In the genomic region with DNA sequence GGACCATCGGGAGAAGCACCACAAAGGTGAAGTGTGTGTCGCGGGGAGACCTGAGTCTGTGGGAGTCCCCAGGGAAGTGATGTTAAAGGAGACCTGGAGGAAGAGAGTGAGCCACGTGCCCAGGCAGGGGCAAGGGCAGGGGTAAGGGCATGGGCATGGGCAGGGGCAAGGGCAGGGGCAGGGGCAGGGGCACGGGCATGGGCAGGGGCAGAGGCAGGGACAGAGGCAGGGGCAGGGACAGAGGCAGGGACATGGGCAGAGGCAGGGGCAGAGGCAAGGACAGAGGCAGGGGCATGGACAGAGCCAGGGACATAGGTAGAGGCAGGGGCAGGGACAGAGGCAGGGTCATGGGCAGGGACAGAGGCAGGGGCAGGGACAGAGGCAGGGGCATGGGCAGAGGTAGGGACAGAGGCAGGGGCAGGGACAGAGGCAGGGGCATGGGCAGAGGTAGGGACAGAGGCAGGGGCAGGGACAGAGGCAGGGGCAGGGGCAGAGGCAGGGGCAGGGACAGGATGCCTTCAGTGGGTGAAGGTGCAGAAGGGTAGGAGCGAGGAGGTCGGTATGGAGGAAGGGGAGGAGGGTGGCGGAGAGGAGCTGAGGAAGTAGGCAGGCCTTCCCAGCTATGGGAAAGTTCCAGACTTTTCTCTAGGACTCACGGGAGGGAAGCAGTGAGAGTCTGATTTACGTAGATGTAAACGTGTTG, we compare ENCODE assay signal across 20 cellular contexts. TPM values are rescaled to one million over a fixed set of nuclear protein-coding genes. Genes with fewer than 3 reads are reported as not detected.
DNase-seq lines count a peak whose midpoint lies in the region; ATAC-seq, FAIRE-seq and TF ChIP-seq lines count a peak whose summit lies in the region.
"Had no signal": no experiment of that assay in that cellular context is flagged by ENCODE, and none has a peak within 500 bp of the region (broad histone marks: within the 10 kb centered on the region; RNA-seq: fewer than 3 reads in every experiment).

No MANE protein-coding gene starts in this region.

- H3K9me3 Mint-ChIP-seq in activated T-cell treated with anti-CD3 and anti-CD28 coated beads, Interleukin-2, amount 50 U/mL, for 24 hours: no peaks in the 10 kb centered on the region
- H3K9me3 Mint-ChIP-seq in nephron progenitor cell: no peaks in the 10 kb centered on the region
- H3K9me3 Mint-ChIP-seq: CD4-positive, CD25-positive, alpha-beta regulatory T cell; H9 had no signal

- H3K4me1 ChIP-seq in sigmoid colon (no peaks in the 10 kb centered on the region), small intestine (ENCODE audit: control insufficient read depth in 2 of 2, insufficient read depth in 1 of 2, low read depth in 1 of 2, low read length in 1 of 2) (no peaks in the 10 kb centered on the region)
- H3K4me1 ChIP-seq: BLaER1 treated with 17β-estradiol and CSF1 and Interleukin-3, amounts not matched to agents 10 nM and 100 nM had no signal

- no peaks in the 10 kb centered on the region for H3K4me1 Mint-ChIP-seq in activated T-cell treated with anti-CD3 and anti-CD28 coated beads, Interleukin-2, amount 50 U/mL, for 24 hours (ENCODE audit: low read depth)
- no peaks in the 10 kb centered on the region for H3K4me1 Mint-ChIP-seq in nephron progenitor cell
- H3K4me1 Mint-ChIP-seq: CD4-positive, CD25-positive, alpha-beta regulatory T cell; H9 had no signal

- TF ChIP-seq POLR2A in GM12891 (IDR thresholded peaks at IDR 0.05; ENCODE audit: low read depth, low read length): no peak
- no peak for TF ChIP-seq POLR2A in sigmoid colon (IDR thresholded peaks at IDR 0.05)

- H3K27me3 ChIP-seq in sigmoid colon: no peaks in the 10 kb centered on the region
- no peaks in the 10 kb centered on the region for H3K27me3 ChIP-seq in small intestine (ENCODE audit: control insufficient read depth in 2 of 2, insufficient read depth in 2 of 2, low read length in 2 of 2)
- H3K27me3 ChIP-seq: BLaER1 treated with 17β-estradiol and CSF1 and Interleukin-3, amounts not matched to agents 10 nM and 100 nM had no signal

- no peak for ATAC-seq in HG03457 (IDR thresholded peaks at IDR 0.05; ENCODE audit: unreplicated experiment)
- ATAC-seq: GM12878 had no signal

- H3K36me3 Mint-ChIP-seq in activated T-cell treated with anti-CD3 and anti-CD28 coated beads, Interleukin-2, amount 50 U/mL, for 24 hours (ENCODE audit: low read depth): no peaks in the 10 kb centered on the region
- H3K36me3 Mint-ChIP-seq in nephron progenitor cell (ENCODE audit: low read depth): peaks cover 54% of the 10 kb centered on the region
- H3K36me3 Mint-ChIP-seq: CD4-positive, CD25-positive, alpha-beta regulatory T cell had no signal

- DNase-seq in activated T-cell treated with anti-CD3 and anti-CD28 coated beads, Interleukin-2, amount 50 U/mL, for 24 hours: no peak
- DNase-seq in activated T-cell treated with anti-CD3 and anti-CD28 coated beads, Interleukin-2, amount 50 U/mL, for 1 hour: no peak
- DNase-seq in GM12891 (ENCODE audit: insufficient read length, low spot score) (no peak), nephron progenitor cell (no peak), sigmoid colon (peak; percentile 46), NK-92 (lab: John Stamatoyannopoulos, UW; ENCODE audit: unreplicated experiment) (no peak), small intestine (no peak)
- DNase-seq: 8988T; ACHN; Calu3; CD4-positive, CD25-positive, alpha-beta regulatory T cell; DMS 273 treated with DMSO at 0.1 percent for 48 hours; DMS79; GOT3; H9 had no signal

- H3K27me3 Mint-ChIP-seq in activated T-cell treated with anti-CD3 and anti-CD28 coated beads, Interleukin-2, amount 50 U/mL, for 24 hours: peaks cover 10% of the 10 kb centered on the region
- no peaks in the 10 kb centered on the region for H3K27me3 Mint-ChIP-seq in nephron progenitor cell (ENCODE audit: low read depth, poor library complexity)

- H3K4me3 ChIP-seq in sigmoid colon (no peak overlapping the region), small intestine (ENCODE audit: low read depth in 1 of 2, low read length in 2 of 2) (no peak overlapping the region)
- H3K4me3 ChIP-seq: BLaER1 treated with 17β-estradiol and CSF1 and Interleukin-3, amounts not matched to agents 10 nM and 100 nM; GM12878 had no signal

- H3K4me3 Mint-ChIP-seq in activated T-cell treated with anti-CD3 and anti-CD28 coated beads, Interleukin-2, amount 50 U/mL, for 24 hours: no peak overlapping the region
- H3K4me3 Mint-ChIP-seq in nephron progenitor cell: no peak overlapping the region
- H3K4me3 Mint-ChIP-seq: CD4-positive, CD25-positive, alpha-beta regulatory T cell; H9 had no signal

- 79 to 84% methylated on average over 11 of the region's 11 CpGs for WGBS in sigmoid colon, 2 donors
- WGBS in small intestine, 3 donors: 68 to 75% (median 75%) methylated on average over 11 of the region's 11 CpGs

- H3K36me3 ChIP-seq in sigmoid colon: no peaks in the 10 kb centered on the region
- H3K36me3 ChIP-seq in small intestine (ENCODE audit: control insufficient read depth in 2 of 2, insufficient read depth in 2 of 2, low read length in 2 of 2): no peaks in the 10 kb centered on the region

- no peak for TF ChIP-seq EP300 in sigmoid colon (IDR thresholded peaks at IDR 0.05)

- peak overlapping the region; percentile 57 for H3K27ac Mint-ChIP-seq in activated T-cell treated with anti-CD3 and anti-CD28 coated beads, Interleukin-2, amount 50 U/mL, for 24 hours
- H3K27ac Mint-ChIP-seq in nephron progenitor cell: peak overlapping the region; percentile 75
- H3K27ac Mint-ChIP-seq: CD4-positive, CD25-positive, alpha-beta regulatory T cell had no signal

- H3K27ac ChIP-seq in sigmoid colon: no peak overlapping the region
- H3K27ac ChIP-seq in small intestine (ENCODE audit: low read depth in 1 of 2, low read length in 1 of 2): no peak overlapping the region
- H3K27ac ChIP-seq: BLaER1 treated with 17β-estradiol and CSF1 and Interleukin-3, amounts not matched to agents 10 nM and 100 nM had no signal

- TF ChIP-seq CTCF in nephron progenitor cell (IDR thresholded peaks at IDR 0.05): no peak
- no peak for TF ChIP-seq CTCF in sigmoid colon (IDR thresholded peaks at IDR 0.05)

- no peaks in the 10 kb centered on the region for H3K9me3 ChIP-seq in sigmoid colon
- H3K9me3 ChIP-seq in small intestine (ENCODE audit: control insufficient read depth, low read depth): no peaks in the 10 kb centered on the region
- H3K9me3 ChIP-seq: BLaER1 treated with 17β-estradiol and CSF1 and Interleukin-3, amounts not matched to agents 10 nM and 100 nM had no signal

- intact Hi-C loops in sigmoid colon (cut with DNase I): no loop called here

- FAIRE-seq in GM12891 (lab: Jason Lieb, UNC) (peak; percentile 45), small intestine (lab: Jason Lieb, UNC) (no peak)
- FAIRE-seq: GM12878, HTR-8/SVneo had no signal

TF ChIP-seq in GM12891, 5 proteins besides CTCF, POLR2A, EP300 and RAD21:
- TF ChIP-seq PAX5 (IDR thresholded peaks at IDR 0.05; ENCODE audit: insufficient read depth, low read length, severe bottlenecking): no peak
- no peak for TF ChIP-seq SPI1 (IDR thresholded peaks at IDR 0.05; ENCODE audit: low read depth, low read length)
- no peak for TF ChIP-seq TAF1 (IDR thresholded peaks at IDR 0.05; ENCODE audit: low read depth, low read length)
- TF ChIP-seq POLR2AphosphoS5 (IDR thresholded peaks at IDR 0.05; ENCODE audit: low read depth, low read length): no peak
- TF ChIP-seq POU2F2 (IDR thresholded peaks at IDR 0.05; ENCODE audit: low read depth, low read length): no peak

RNA-seq across cellular contexts. Expression of gene NTSR2, which starts 33.3 kb away (rescaled TPM):
- polyA plus RNA-seq in GM12891 (2012; ENCODE audit: low read depth, missing spikeins): not detected
- not detected for total RNA-seq in sigmoid colon
- polyA plus RNA-seq in sigmoid colon: under 1 TPM in 2 of 3 donors, not detected in 1; 0.04 to 0.60 TPM
- polyA plus RNA-seq in small intestine: under 1 TPM in 1 of 3 donors, not detected in 2; 0.06 TPM
- total RNA-seq: Calu3; CD4-positive, CD25-positive, alpha-beta regulatory T cell; G401; GM12878; H9 had no signal
- polyA plus RNA-seq: CD4-positive, CD25-positive, alpha-beta regulatory T cell; GM12878 had no signal
